20 cellular contexts compared by ENCODE assay signal in the genomic region with DNA sequence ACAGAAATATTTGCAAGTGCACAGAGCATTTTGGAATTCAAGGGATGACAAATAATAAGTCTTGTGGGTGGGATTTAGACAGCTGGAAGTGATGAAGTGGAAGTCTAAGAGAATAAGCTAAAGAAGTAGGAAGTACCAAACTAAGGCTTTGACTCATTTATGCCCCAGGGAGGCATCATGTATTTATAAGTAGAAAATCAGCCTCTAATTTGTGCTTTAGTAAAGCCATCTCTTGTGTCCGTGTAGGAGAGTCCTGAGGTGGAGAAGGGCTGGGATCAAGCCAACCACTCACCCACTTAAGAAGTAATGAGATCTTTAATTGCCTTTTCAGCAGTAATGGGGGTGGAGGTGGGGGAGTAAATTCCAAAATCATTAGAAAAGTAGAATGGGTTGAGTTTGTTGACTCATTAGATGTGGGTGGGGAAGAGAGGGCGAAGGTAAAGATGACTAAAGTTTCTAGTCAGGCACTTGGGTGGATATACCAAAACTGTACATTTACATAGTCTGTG.
A peak's percentile ranks its signal among the peaks of the same experiment; 100 is the strongest.
DNase-seq lines count a peak whose midpoint lies in the region; ATAC-seq and TF ChIP-seq lines count a peak whose summit lies in the region.
"Had no signal": no experiment of that assay in that cellular context is flagged by ENCODE, and none has a peak within 500 bp of the region (broad histone marks: within the 10 kb centered on the region; RNA-seq: fewer than 3 reads in every experiment).

No MANE protein-coding gene starts in this region.

- H3K36me3 ChIP-seq in ACC112 (ENCODE audit: insufficient read depth, low read length) (no peaks in the 10 kb centered on the region), adipocyte (ENCODE audit: control insufficient read depth, insufficient read depth, low read length, severe bottlenecking) (no peaks in the 10 kb centered on the region)
- H3K36me3 ChIP-seq: heart right ventricle, ovary had no signal

- H3K27me3 ChIP-seq in ACC112 (ENCODE audit: insufficient read depth, low read length) (no peaks in the 10 kb centered on the region), adipocyte (replicated peaks; ENCODE audit: control insufficient read depth, insufficient read depth, low read length) (no peaks in the 10 kb centered on the region)
- H3K27me3 ChIP-seq: heart right ventricle, ovary had no signal

- DNase-seq in HPDE6-E6E7 (ENCODE audit: extremely low spot score) = peak; percentile 26
- no peak for DNase-seq in adipocyte (ENCODE audit: low read depth)
- DNase-seq in left kidney (ENCODE audit: low read depth, low spot score) = peak; percentile 5
- DNase-seq in GM13976 (ENCODE audit: low spot score) = no peak
- DNase-seq in NCI-H446 treated with DMSO at 0.1 percent for 48 hours (lab: John Stamatoyannopoulos, UW) = no peak
- DNase-seq: activated CD8-positive, alpha-beta memory T cell treated with anti-CD3 and anti-CD28 coated beads for 24 hours; activated effector memory CD4-positive, alpha-beta T cell treated with Interleukin-2 at 50 U/mL for 16 hours; COR-L47; GF-D8; heart right ventricle; NCI-H146; NCI-H526; ovary; small intestine; stimulated activated naive CD4-positive, alpha-beta T cell had no signal

- H2AFZ ChIP-seq in ACC112 (ENCODE audit: low read length, unreplicated experiment) = peak overlapping the region; percentile 68

- in situ Hi-C loops in GM13976 (cut with MboI; ENCODE audit: low sequenced_read_pairs, unreplicated experiment) = no loop called here

- no peaks in the 10 kb centered on the region for H3K79me2 ChIP-seq in ACC112 (ENCODE audit: control insufficient read depth, insufficient read depth, low read length, unreplicated experiment)

- H3K9ac ChIP-seq in adipocyte (ENCODE audit: low read length) = peak overlapping the region; percentile 16

- peaks cover 2% of the 10 kb centered on the region for H3K9me3 ChIP-seq in adipocyte (ENCODE audit: control insufficient read depth, low read length)
- H3K9me3 ChIP-seq: A549, ovary had no signal

- peak overlapping the region; percentile 72 for H3K27ac ChIP-seq in ACC112 (ENCODE audit: low read depth, low read length)
- H3K27ac ChIP-seq: A549, heart right ventricle, ovary, VCaP had no signal

- H3K4me3 ChIP-seq in ACC112 (ENCODE audit: low read depth, low read length) (peak overlapping the region; percentile 59), adipocyte (ENCODE audit: low read length) (peak overlapping the region; percentile 64)
- H3K4me3 ChIP-seq: A549, heart right ventricle, ovary had no signal

- ATAC-seq in GM21360 (IDR thresholded peaks at IDR 0.05; ENCODE audit: unreplicated experiment) (no peak), HG02642 (IDR thresholded peaks at IDR 0.05; ENCODE audit: poor library complexity, unreplicated experiment) (no peak)
- ATAC-seq: A549 had no signal

- H3K4me1 ChIP-seq in ACC112 (ENCODE audit: control insufficient read depth, insufficient read depth, low read length, unreplicated experiment) (peaks cover 12% of the 10 kb centered on the region), adipocyte (ENCODE audit: control insufficient read depth, insufficient read depth, low read length) (peaks cover 29% of the 10 kb centered on the region)
- H3K4me1 ChIP-seq: A549 had no signal

- no peak for TF ChIP-seq CTCF in GM13976 (IDR thresholded peaks at IDR 0.05; ENCODE audit: borderline replicate concordance, control extremely low read depth, extremely low read depth, insufficient read depth, missing control alignments)

Comparison
In these comparisons a context has a peak if more than half of its experiments do, and no peak if none do; other contexts are left out.
1. DNase-seq: peak in HPDE6-E6E7 (single experiment) and left kidney (single experiment); none in adipocyte (single experiment), GM13976 (single experiment) and NCI-H446 treated with DMSO at 0.1 percent for 48 hours (single experiment).